21 cellular contexts compared by ENCODE assay signal in the genomic region with DNA sequence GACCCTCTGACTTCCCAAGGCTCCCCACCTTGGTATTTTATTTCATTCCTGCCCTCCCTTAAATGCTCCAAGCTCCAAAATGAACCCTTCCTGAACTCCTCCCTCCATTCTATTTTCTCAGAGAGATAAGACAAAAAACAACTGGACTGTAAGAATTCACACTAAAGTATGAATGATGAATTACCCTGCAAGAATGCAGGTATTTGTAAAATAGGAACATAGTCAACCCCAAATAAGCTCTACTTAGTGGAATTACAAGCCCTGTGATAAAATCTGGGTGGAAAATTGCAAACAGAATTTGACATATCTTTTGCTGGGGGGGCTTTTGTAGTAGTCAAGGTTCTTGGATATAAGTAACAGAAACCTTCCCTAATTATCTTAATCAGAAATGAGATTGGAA.
"Had no signal": no experiment of that assay in that cellular context is flagged by ENCODE, and none has a peak within 500 bp of the region (broad histone marks: within the 10 kb centered on the region; RNA-seq: fewer than 3 reads in every experiment).

No MANE protein-coding gene starts in this region.

- H3K36me3 Mint-ChIP-seq: activated naive CD8-positive, alpha-beta T cell treated with anti-CD3 and anti-CD28 coated beads, Interleukin-2, amount 10 ng/mL, durations not matched to agents 7 days and 5 days had no signal

- H3K4me1 ChIP-seq: adrenal gland, SJSA1 had no signal

- H3K4me3 ChIP-seq: adrenal gland, MG63, SJSA1 had no signal

- H3K27ac Mint-ChIP-seq: activated CD8-positive, alpha-beta T cell treated with anti-CD3 and anti-CD28 coated beads, Interleukin-2, amount 10 ng/mL, durations not matched to agents 7 days and 5 days; T-helper 1 cell treated with Interleukin-12 subunit alpha and Interleukin-12 subunit beta and Interleukin-4 antibody, amounts not matched to agents 30 μg/mL and 1 μg/mL, for 36 hours had no signal

- ATAC-seq: activated CD8-positive, alpha-beta T cell treated with anti-CD3 and anti-CD28 coated beads, Interleukin-2, amount 10 ng/mL, durations not matched to agents 7 days and 5 days; SK-N-SH treated with all-trans-retinoic acid at 6 μM for 48 hours had no signal

- H3K27ac ChIP-seq: adrenal gland, SJSA1 had no signal

- H3K36me3 ChIP-seq: adrenal gland, MG63, SJSA1 had no signal

- H3K9me3 Mint-ChIP-seq: activated naive CD8-positive, alpha-beta T cell treated with anti-CD3 and anti-CD28 coated beads, Interleukin-2, amount 10 ng/mL, durations not matched to agents 7 days and 5 days; T-helper 1 cell treated with Interleukin-12 subunit alpha and Interleukin-12 subunit beta and Interleukin-4 antibody, amounts not matched to agents 30 μg/mL and 1 μg/mL, for 36 hours had no signal

- H3K27me3 ChIP-seq: MG63, SJSA1 had no signal

- H3K4me3 Mint-ChIP-seq: activated CD8-positive, alpha-beta T cell treated with anti-CD3 and anti-CD28 coated beads, Interleukin-2, amount 10 ng/mL, durations not matched to agents 7 days and 5 days; activated naive CD8-positive, alpha-beta T cell treated with anti-CD3 and anti-CD28 coated beads, Interleukin-2, amount 10 ng/mL, durations not matched to agents 7 days and 5 days; T-helper 1 cell treated with Interleukin-12 subunit alpha and Interleukin-12 subunit beta and Interleukin-4 antibody, amounts not matched to agents 30 μg/mL and 1 μg/mL, for 36 hours had no signal

- H3K9me3 ChIP-seq: adrenal gland, MG63, SJSA1 had no signal

- DNase-seq: activated CD4-positive, alpha-beta T cell treated with anti-CD3 and anti-CD28 coated beads for 48 hours; activated CD4-positive, alpha-beta T cell treated with anti-CD3 and anti-CD28 coated beads, Interleukin-2, amount 50 U/mL, for 4 hours; activated CD4-positive, CD25-positive, alpha-beta regulatory T cell treated with anti-CD3 and anti-CD28 coated beads, Interleukin-2, amount 50 U/mL, for 72 hours; activated CD8-positive, alpha-beta memory T cell treated with anti-CD3 and anti-CD28 coated beads, Interleukin-2, amount 50 U/mL, for 48 hours; activated CD8-positive, alpha-beta T cell treated with anti-CD3 and anti-CD28 coated beads, Interleukin-2, amount 10 ng/mL, durations not matched to agents 7 days and 5 days; activated naive CD4-positive, alpha-beta T cell treated with anti-CD3 and anti-CD28 coated beads, Interleukin-2, amount 50 U/mL, for 16 hours; activated naive CD8-positive, alpha-beta T cell treated with anti-CD3 and anti-CD28 coated beads, Interleukin-2, amount 10 ng/mL, durations not matched to agents 7 days and 5 days; activated T-cell treated with anti-CD3 and anti-CD28 coated beads, Interleukin-2, amount 50 U/mL, for 1 hour; adrenal gland; anterior cingulate cortex; KG1; MG63; NCI-H1105; NCI-H1436; NCI-H187; NCI-H2081; NCI-H524; SHP77 had no signal
